In the genomic region with DNA sequence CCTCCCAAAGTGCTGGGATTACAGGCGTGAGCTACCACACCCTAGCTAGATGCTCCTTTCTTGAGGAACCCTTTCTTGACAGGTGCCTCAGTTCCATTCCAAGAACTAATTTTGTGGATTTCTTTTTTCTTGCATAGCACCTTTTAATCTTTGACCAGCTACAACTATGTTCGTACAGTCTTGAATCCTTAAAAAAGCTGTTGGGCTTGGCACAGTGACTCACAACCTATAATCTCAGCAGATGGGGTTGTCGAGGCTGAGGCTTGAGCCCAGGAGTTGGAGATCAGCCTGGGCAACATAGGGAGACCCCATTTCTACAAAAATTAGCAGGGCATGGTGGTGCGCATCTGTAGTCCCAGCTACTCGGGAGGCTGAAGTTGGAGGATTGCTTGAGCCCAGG, we compare ENCODE assay signal across 2 cellular contexts.
TF ChIP-seq lines count a peak whose summit lies in the region.

No MANE protein-coding gene starts in this region.

TF ChIP-seq in SK-N-SH, 30 proteins besides CTCF, POLR2A, EP300 and RAD21:
- TF ChIP-seq JUND (IDR thresholded peaks at IDR 0.05) (no peak), GABPA (IDR thresholded peaks at IDR 0.05; ENCODE audit: low read depth) (no peak), EZH2phosphoT487 (IDR thresholded peaks at IDR 0.05; ENCODE audit: borderline replicate concordance, low read depth) (no peak), FOXM1 (IDR thresholded peaks at IDR 0.05; ENCODE audit: low read depth) (no peak), MXI1 (IDR thresholded peaks at IDR 0.05; ENCODE audit: low read depth, low read length) (no peak), ELF1 (IDR thresholded peaks at IDR 0.05) (no peak), NFIC (IDR thresholded peaks at IDR 0.05; ENCODE audit: borderline replicate concordance) (no peak), CHD2 (IDR thresholded peaks at IDR 0.05; ENCODE audit: low read length, partially characterized antibody) (no peak), POLR2AphosphoS5 (IDR thresholded peaks at IDR 0.05; ENCODE audit: low read depth, low read length) (no peak), RXRA (IDR thresholded peaks at IDR 0.05; ENCODE audit: borderline replicate concordance, low read depth) (no peak), TCF12 (IDR thresholded peaks at IDR 0.05) (no peak)
- TF ChIP-seq, protein P1, sequence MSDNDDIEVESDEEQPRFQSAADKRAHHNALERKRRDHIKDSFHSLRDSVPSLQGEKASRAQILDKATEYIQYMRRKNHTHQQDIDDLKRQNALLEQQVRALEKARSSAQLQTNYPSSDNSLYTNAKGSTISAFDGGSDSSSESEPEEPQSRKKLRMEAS (IDR thresholded peaks at IDR 0.05; ENCODE audit: low read depth): no peak
- TF ChIP-seq, protein P2, sequence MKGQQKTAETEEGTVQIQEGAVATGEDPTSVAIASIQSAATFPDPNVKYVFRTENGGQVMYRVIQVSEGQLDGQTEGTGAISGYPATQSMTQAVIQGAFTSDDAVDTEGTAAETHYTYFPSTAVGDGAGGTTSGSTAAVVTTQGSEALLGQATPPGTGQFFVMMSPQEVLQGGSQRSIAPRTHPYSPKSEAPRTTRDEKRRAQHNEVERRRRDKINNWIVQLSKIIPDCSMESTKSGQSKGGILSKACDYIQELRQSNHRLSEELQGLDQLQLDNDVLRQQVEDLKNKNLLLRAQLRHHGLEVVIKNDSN (IDR thresholded peaks at IDR 0.05; ENCODE audit: borderline replicate concordance, low read depth): no peak
- TF ChIP-seq, protein P3, sequence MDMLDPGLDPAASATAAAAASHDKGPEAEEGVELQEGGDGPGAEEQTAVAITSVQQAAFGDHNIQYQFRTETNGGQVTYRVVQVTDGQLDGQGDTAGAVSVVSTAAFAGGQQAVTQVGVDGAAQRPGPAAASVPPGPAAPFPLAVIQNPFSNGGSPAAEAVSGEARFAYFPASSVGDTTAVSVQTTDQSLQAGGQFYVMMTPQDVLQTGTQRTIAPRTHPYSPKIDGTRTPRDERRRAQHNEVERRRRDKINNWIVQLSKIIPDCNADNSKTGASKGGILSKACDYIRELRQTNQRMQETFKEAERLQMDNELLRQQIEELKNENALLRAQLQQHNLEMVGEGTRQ (IDR thresholded peaks at IDR 0.05; ENCODE audit: borderline replicate concordance, low read depth, low read length): no peak
TF ChIP-seq in SK-N-SH: peak in this region for 0.

TF ChIP-seq in SK-N-SH treated with all-trans-retinoic acid at 6 μM for 48 hours, 23 proteins besides CTCF, POLR2A, EP300 and RAD21:
- TF ChIP-seq ZFP3 (CRISPR knock-in tag; IDR thresholded peaks at IDR 0.05): no peak
- TF ChIP-seq SNAI2 (CRISPR knock-in tag; IDR thresholded peaks at IDR 0.05): no peak
- TF ChIP-seq PPARA (CRISPR knock-in tag; IDR thresholded peaks at IDR 0.05; ENCODE audit: borderline replicate concordance): no peak
- no peak for TF ChIP-seq RARB (CRISPR knock-in tag; IDR thresholded peaks at IDR 0.05)
- no peak for TF ChIP-seq CSDC2 (CRISPR knock-in tag; IDR thresholded peaks at IDR 0.05)
TF ChIP-seq in SK-N-SH treated with all-trans-retinoic acid at 6 μM for 48 hours: peak in this region for 0.
